14 cellular contexts compared by ENCODE assay signal in genomic region chr13:26614721-26615120, GRCh38. TPM values are rescaled to one million over a fixed set of nuclear protein-coding genes. Genes with fewer than 3 reads are reported as not detected.
DNase-seq lines count a peak whose midpoint lies in the region.
"Had no signal": no experiment of that assay in that cellular context is flagged by ENCODE, and none has a peak within 500 bp of the region (broad histone marks: within the 10 kb centered on the region; RNA-seq: fewer than 3 reads in every experiment).

No MANE protein-coding gene starts in this region.

- no peaks in the 10 kb centered on the region for H3K36me3 ChIP-seq in BLaER1 treated with 17β-estradiol and CSF1 and Interleukin-3, amounts not matched to agents 10 nM and 100 nM
- H3K36me3 ChIP-seq: Peyer's patch had no signal

- peaks cover 0 to 42% (median 0%) of the 10 kb centered on the region in 11 experiments; a peak in 8 of 22 replicates for H3K27me3 ChIP-seq in BLaER1 treated with 17β-estradiol and CSF1 and Interleukin-3, amounts not matched to agents 10 nM and 100 nM
- H3K27me3 ChIP-seq: Peyer's patch had no signal

- peaks cover 13 to 36% (median 26%) of the 10 kb centered on the region in 10 experiments for H3K4me1 ChIP-seq in BLaER1 treated with 17β-estradiol and CSF1 and Interleukin-3, amounts not matched to agents 10 nM and 100 nM
- H3K4me1 ChIP-seq: Peyer's patch had no signal

- H3K27ac ChIP-seq in BLaER1 treated with 17β-estradiol and CSF1 and Interleukin-3, amounts not matched to agents 10 nM and 100 nM: no peak overlapping the region
- H3K27ac ChIP-seq: Peyer's patch had no signal

- H4K20me1 ChIP-seq in BLaER1 treated with 17β-estradiol and CSF1 and Interleukin-3, amounts not matched to agents 10 nM and 100 nM: no peaks in the 10 kb centered on the region; a peak in 1 of 22 replicates

- H3K9ac ChIP-seq in BLaER1 treated with 17β-estradiol and CSF1 and Interleukin-3, amounts not matched to agents 10 nM and 100 nM: 0 out of 22 replicates have a peak overlapping the region, but pooled peaks of 1 of the 11 experiments have one; percentile 24

- peaks cover 0 to 7% (median 4%) of the 10 kb centered on the region in 11 experiments; a peak in 7 of 22 replicates for H3K9me3 ChIP-seq in BLaER1 treated with 17β-estradiol and CSF1 and Interleukin-3, amounts not matched to agents 10 nM and 100 nM (replicated peaks in 1 of 11)
- H3K9me3 ChIP-seq: Peyer's patch had no signal

- no peak overlapping the region for H3K4me3 ChIP-seq in BLaER1 treated with 17β-estradiol and CSF1 and Interleukin-3, amounts not matched to agents 10 nM and 100 nM
- H3K4me3 ChIP-seq: GM12878, Peyer's patch had no signal

- peak overlapping the region in 8 of 11 experiments; percentile 5 to 69 (median 53); a peak in 15 of 22 replicates for H3K4me2 ChIP-seq in BLaER1 treated with 17β-estradiol and CSF1 and Interleukin-3, amounts not matched to agents 10 nM and 100 nM

- DNase-seq in Ammon's horn (ENCODE audit: low spot score) (peak; percentile 39), NCI-H446 treated with DMSO at 0.1 percent for 48 hours (lab: John Stamatoyannopoulos, UW) (peak; percentile 12), cerebellar nuclear complex (lab: John Stamatoyannopoulos, UW) (peak; percentile 8 to 30), SW 1271 (lab: John Stamatoyannopoulos, UW) (no peak), H4 (ENCODE audit: low spot score) (no peak)
- DNase-seq in activated CD4-positive, alpha-beta T cell treated with anti-CD3 and anti-CD28 coated beads, Interleukin-2, amount 50 U/mL, for 4 hours: no peak
- DNase-seq: NCI-H1105, NCI-H2107, NCI-H226, NCI-H526 treated with DMSO at 0.1 percent for 48 hours, Peyer's patch, T-cell had no signal

RNA-seq across cellular contexts. Expression of gene WASF3, which starts 57.2 kb away (rescaled TPM):
- 6.8 and 7.5 TPM in 2 replicates for total RNA-seq in H4 (2014; rRNA removed; shearing (Covaris generic))

Comparison
In these comparisons a context has a peak if more than half of its experiments do, and no peak if none do; other contexts are left out.
1. DNase-seq: peak in Ammon's horn (single experiment), NCI-H446 treated with DMSO at 0.1 percent for 48 hours (single experiment) and cerebellar nuclear complex (2 of 2); none in activated CD4-positive, alpha-beta T cell treated with anti-CD3 and anti-CD28 coated beads, Interleukin-2, amount 50 U/mL, for 4 hours (0 of 2), SW 1271 (0 of 2) and H4 (single experiment).